In genomic region chr17:58082870-58083490, GRCh38 we compare ENCODE assay signal across 8 cellular contexts. TPM values are rescaled to one million over a fixed set of nuclear protein-coding genes. Genes with fewer than 3 reads are reported as not detected.
A peak's percentile ranks its signal among the peaks of the same experiment; 100 is the strongest.
DNase-seq lines count a peak whose midpoint lies in the region; ATAC-seq and TF ChIP-seq lines count a peak whose summit lies in the region.

DYNLL2 (plus strand) TSS chr17:58083419; CDS start chr17:58087091, 3,672 bp downstream.

- peaks cover 21% of the 10 kb centered on the region for H3K4me1 ChIP-seq in prostate gland (replicated peaks)

- peak within 1 kb of the TSS; percentile 89 for H3K4me3 Mint-ChIP-seq in T-helper 17 cell

- peaks cover 28% of the 10 kb centered on the region for H3K4me1 Mint-ChIP-seq in T-helper 17 cell

- WGBS in prostate gland = under 1% methylated on average over 14 of the region's 45 CpGs

- TF ChIP-seq POLR2A in prostate gland (IDR thresholded peaks at IDR 0.05) = no peak

- peak; percentile 71 for ATAC-seq in HG02840 (IDR thresholded peaks at IDR 0.05; ENCODE audit: low FRiP score, unreplicated experiment)
- ATAC-seq in T-helper 17 cell = peak; percentile 85
- ATAC-seq in left ventricle myocardium superior = peak; percentile 90

- peak within 1 kb of the TSS; percentile 80 for H3K4me3 ChIP-seq in GM12875 (ENCODE audit: low read depth, low read length)
- H3K4me3 ChIP-seq in prostate gland = peak within 1 kb of the TSS; percentile 99

- H3K9me3 ChIP-seq in T-helper 17 cell (ENCODE audit: control insufficient read depth, low read length, poor library complexity, severe bottlenecking) (no peaks in the 10 kb centered on the region), prostate gland (no peaks in the 10 kb centered on the region)

- H3K27ac ChIP-seq in prostate gland = peak within 1 kb of the TSS; percentile 90 to 91

- H3K36me3 Mint-ChIP-seq in T-helper 17 cell (ENCODE audit: low read depth) = peaks cover 3% of the 10 kb centered on the region

- intact Hi-C loops in left ventricle myocardium superior (cut with micrococcal nuclease) = loop anchor here (10.0 kb wide), 1 partner anchor 78 kb away; the partner anchor contains the start of gene SRSF1
- intact Hi-C loops in prostate gland (cut with DNase I) = loop anchor here (5.0 to 10.0 kb wide), 2 partner anchors 228 to 434 kb away; partner anchors contain the start of gene MRPS23

- H3K36me3 ChIP-seq in prostate gland = peaks cover 0 to under 1% of the 10 kb centered on the region in 2 donors

- no peaks in the 10 kb centered on the region for H3K27me3 ChIP-seq in prostate gland (replicated peaks; ENCODE audit: insufficient read depth)

- no peak for TF ChIP-seq CTCF in GM12875 (IDR thresholded peaks at IDR 0.05; ENCODE audit: borderline replicate concordance, insufficient read depth, low read depth, low read length)
- TF ChIP-seq CTCF in prostate gland (IDR thresholded peaks at IDR 0.05) = no peak

- DNase-seq in NCI-H146 treated with DMSO at 0.1 percent for 48 hours (lab: John Stamatoyannopoulos, UW; ENCODE audit: unreplicated experiment) (peak; percentile 39), T-helper 17 cell (peak; percentile 82 to 85 (median 85)), amygdala (lab: John Stamatoyannopoulos, UW) (peak in 54 of 56 donors; percentile 42 to 91 (median 79)), left ventricle myocardium superior (peak; percentile 97), prostate gland (ENCODE audit: low spot score) (peak; percentile 86), ureter (ENCODE audit: low spot score) (peak; percentile 92)

- H3K27ac Mint-ChIP-seq in T-helper 17 cell = peak within 1 kb of the TSS; percentile 89

- H3K27me3 Mint-ChIP-seq in T-helper 17 cell = peaks cover 13% of the 10 kb centered on the region

RNA-seq across cellular contexts. Expression of gene DYNLL2, which starts in this region (rescaled TPM):
- total RNA-seq in T-helper 17 cell (10 to 100 TPM; 41.0 to 44.1 TPM), left ventricle myocardium superior (80.5 TPM), prostate gland (10 to 100 TPM; 29.9 to 33.0 TPM), ureter (52.3 TPM)

Comparison
In these comparisons a context has a peak if more than half of its experiments do, and no peak if none do; other contexts are left out.
1. Peak in every context shown above with its lines: DNase-seq, ATAC-seq, H3K4me3 ChIP-seq and H3K27ac ChIP-seq.
2. DNase-seq: peak in every context shown above with its lines; median percentile 97 in left ventricle myocardium superior; 92 in ureter; 86 in prostate gland; 85 in T-helper 17 cell; 79 in amygdala; 39 in NCI-H146 treated with DMSO at 0.1 percent for 48 hours.